In genomic region chr6:11543919-11544518, GRCh38 we compare ENCODE assay signal across 19 cellular contexts. TPM values are rescaled to one million over a fixed set of nuclear protein-coding genes. Genes with fewer than 3 reads are reported as not detected.
A peak's percentile ranks its signal among the peaks of the same experiment; 100 is the strongest.
DNase-seq lines count a peak whose midpoint lies in the region; ATAC-seq, FAIRE-seq and TF ChIP-seq lines count a peak whose summit lies in the region.
"Had no signal": no experiment of that assay in that cellular context is flagged by ENCODE, and none has a peak within 500 bp of the region (broad histone marks: within the 10 kb centered on the region; RNA-seq: fewer than 3 reads in every experiment).

No MANE protein-coding gene starts in this region.

- no peaks in the 10 kb centered on the region for H3K9me1 ChIP-seq in IMR-90 (ENCODE audit: insufficient read depth, low read length)
- no peaks in the 10 kb centered on the region for H3K9me1 ChIP-seq in K562 (ENCODE audit: control insufficient read depth, insufficient read depth, low read length)

- FAIRE-seq in GM12892 (lab: Jason Lieb, UNC) (peak; percentile 14), K562 (lab: Jason Lieb, UNC) (no peak)
- FAIRE-seq: GM12891 had no signal

- H4K20me1 ChIP-seq in IMR-90 (ENCODE audit: insufficient read depth, low read length) (no peaks in the 10 kb centered on the region), K562 (replicated peaks; ENCODE audit: control insufficient read depth, insufficient read depth, low read length) (no peaks in the 10 kb centered on the region), MM.1S (ENCODE audit: insufficient read depth, low read length) (no peaks in the 10 kb centered on the region)

- no peak overlapping the region for H3K27ac ChIP-seq in IMR-90 (ENCODE audit: insufficient read depth, low read length)
- H3K27ac ChIP-seq in K562 (ENCODE audit: extremely low read depth, low read depth, low read length): no peak overlapping the region
- no peak overlapping the region for H3K27ac ChIP-seq in right lobe of liver
- H3K27ac ChIP-seq in MM.1S (ENCODE audit: low read length): no peak overlapping the region

- intact Hi-C loops in IMR-90 (cut with micrococcal nuclease): no loop called here
- intact Hi-C loops in K562 (cut with micrococcal nuclease): no loop called here
- intact Hi-C loops in right lobe of liver (cut with DNase I): no loop called here

- no peak overlapping the region for H2BK15ac ChIP-seq in IMR-90 (ENCODE audit: low read depth, low read length)

- TF ChIP-seq POLR2A in GM12892 (IDR thresholded peaks at IDR 0.05; ENCODE audit: low read depth, low read length) (no peak), IMR-90 (IDR thresholded peaks at IDR 0.05; ENCODE audit: low read depth, low read length) (no peak), K562 (conservative IDR thresholded peaks at IDR 0.05) (no peak), right lobe of liver (IDR thresholded peaks at IDR 0.05) (no peak)

- no peak for ATAC-seq in IMR-90 (ENCODE audit: low read depth)
- ATAC-seq in K562: no peak
- ATAC-seq in right lobe of liver: peak in 3 of 4 donors; percentile 36 to 62 (median 44)
- ATAC-seq in GM21723 (IDR thresholded peaks at IDR 0.05; ENCODE audit: unreplicated experiment): no peak
- ATAC-seq: GM23338 had no signal

- no peak overlapping the region for H2AK9ac ChIP-seq in IMR-90 (replicated peaks; ENCODE audit: low read depth, low read length, poor library complexity)

- WGBS in IMR-90 (ENCODE audit: extremely low coverage in 2 of 2, insufficient read length in 1 of 2), 2 experiments: no CpG with 5 or more reads among the region's 4 CpGs
- WGBS in K562 (ENCODE audit: insufficient coverage, low coverage, missing lambda C conversion rate): 2% methylated on average over 4 of the region's 4 CpGs
- WGBS in right lobe of liver (ENCODE audit: insufficient coverage, low coverage, low lambda C conversion rate, missing lambda C conversion rate): 28% methylated on average over 4 of the region's 4 CpGs

- no peak for TF ChIP-seq RAD21 in IMR-90 (IDR thresholded peaks at IDR 0.05; ENCODE audit: low read length)
- no peak for TF ChIP-seq RAD21 in K562 (CRISPR knock-in tag; conservative IDR thresholded peaks at IDR 0.05 in 1 of 2, IDR thresholded peaks at IDR 0.05 in 1 of 2)

- no peak overlapping the region for H4K5ac ChIP-seq in IMR-90 (ENCODE audit: low read depth, low read length)

- H3K9me2 ChIP-seq in MM.1S (replicated peaks; ENCODE audit: insufficient read depth, low read length): no peaks in the 10 kb centered on the region

- TF ChIP-seq EP300 in K562 (IDR thresholded peaks at IDR 0.05; ENCODE audit: low read length): no peak

- H3K36me3 ChIP-seq in IMR-90 (ENCODE audit: control insufficient read depth, insufficient read depth, low read length) (no peaks in the 10 kb centered on the region), K562 (ENCODE audit: control insufficient read depth, insufficient read depth, low read length) (no peaks in the 10 kb centered on the region), right lobe of liver (no peaks in the 10 kb centered on the region), MM.1S (replicated peaks; ENCODE audit: insufficient read depth, low read length) (no peaks in the 10 kb centered on the region)
- H3K36me3 ChIP-seq: HAP-1 had no signal

- H3K18ac ChIP-seq in IMR-90 (ENCODE audit: low read depth, low read length): no peak overlapping the region

- no peak overlapping the region for H3K14ac ChIP-seq in IMR-90 (replicated peaks; ENCODE audit: low read depth, low read length)

- H3K79me2 ChIP-seq in K562 (ENCODE audit: control insufficient read depth, insufficient read depth, low read length) (no peaks in the 10 kb centered on the region), MM.1S (ENCODE audit: low read length) (no peaks in the 10 kb centered on the region)

- dilution Hi-C loops in IMR-90 (cut with HindIII; ENCODE audit: low sequenced_read_pairs, unreplicated experiment): no loop called here

- no peak overlapping the region for H3K56ac ChIP-seq in IMR-90 (ENCODE audit: extremely low read depth, insufficient read depth, low read length)

- no peak overlapping the region for H2BK120ac ChIP-seq in IMR-90 (ENCODE audit: low read depth, low read length)

- H3K23ac ChIP-seq in IMR-90 (ENCODE audit: low read depth, low read length): no peak overlapping the region

- no peak overlapping the region for H3K9ac ChIP-seq in IMR-90 (ENCODE audit: low read depth, low read length)
- no peak overlapping the region for H3K9ac ChIP-seq in K562 (ENCODE audit: insufficient read depth in 1 of 2, low read depth in 2 of 2, low read length in 2 of 2)
- no peak overlapping the region for H3K9ac ChIP-seq in MM.1S (ENCODE audit: low read length)

- H2AFZ ChIP-seq in IMR-90 (replicated peaks; ENCODE audit: low read length, poor library complexity) (no peak overlapping the region), K562 (ENCODE audit: low read depth, low read length) (no peak overlapping the region), MM.1S (ENCODE audit: low read length) (no peak overlapping the region)
- H2AFZ ChIP-seq: GM23338 had no signal

- no peak overlapping the region for H4K8ac ChIP-seq in IMR-90 (ENCODE audit: low read depth in 2 of 2, low read length in 2 of 2)

- H3K4me1 ChIP-seq in IMR-90 (ENCODE audit: control insufficient read depth, insufficient read depth, low read length): no peaks in the 10 kb centered on the region
- H3K4me1 ChIP-seq in K562 (replicated peaks in 1 of 2; ENCODE audit: control insufficient read depth in 2 of 2, insufficient read depth in 2 of 2, low read length in 2 of 2): no peaks in the 10 kb centered on the region
- H3K4me1 ChIP-seq in right lobe of liver: peaks cover 0 to 7% (median 0%) of the 10 kb centered on the region in 4 donors
- no peaks in the 10 kb centered on the region for H3K4me1 ChIP-seq in MM.1S (ENCODE audit: low read length)

- H3K9me3 ChIP-seq in IMR-90 (ENCODE audit: control insufficient read depth, insufficient read depth, low read length) (no peaks in the 10 kb centered on the region), K562 (replicated peaks; ENCODE audit: control insufficient read depth, insufficient read depth, low read depth, low read length) (no peaks in the 10 kb centered on the region), right lobe of liver (no peaks in the 10 kb centered on the region), MM.1S (replicated peaks; ENCODE audit: insufficient read depth, low read length) (no peaks in the 10 kb centered on the region)
- H3K9me3 ChIP-seq: HAP-1 had no signal

- TF ChIP-seq CTCF in IMR-90 (conservative IDR thresholded peaks at IDR 0.05; ENCODE audit: low read depth, low read length): no peak
- TF ChIP-seq CTCF in K562 (IDR thresholded peaks at IDR 0.05 in 2 of 3, conservative IDR thresholded peaks at IDR 0.05 in 1 of 3; ENCODE audit: insufficient read depth in 2 of 3, low read depth in 1 of 3, low read length in 3 of 3): no peak
- no peak for TF ChIP-seq CTCF in right lobe of liver (IDR thresholded peaks at IDR 0.05)
- TF ChIP-seq CTCF in MM.1S (IDR thresholded peaks at IDR 0.05; ENCODE audit: low read length): no peak

- DNase-seq in GM12892 (ENCODE audit: insufficient read length): no peak
- no peak for DNase-seq in IMR-90
- DNase-seq in K562 (ENCODE audit: extremely low read depth in 1 of 4, low spot score in 3 of 4): no peak
- DNase-seq in right lobe of liver: no peak
- DNase-seq in DMS114 treated with DMSO at 0.1 percent for 48 hours (lab: John Stamatoyannopoulos, UW; ENCODE audit: unreplicated experiment): no peak
- DNase-seq in MM.1S: no peak
- DNase-seq in activated T-cell treated with anti-CD3 and anti-CD28 coated beads, Interleukin-2, amount 50 U/mL, for 48 hours: no peak
- DNase-seq: 8988T; C1 segment of cervical spinal cord; Calu3; CD4-positive, alpha-beta memory T cell; COR-L47; DMS153; DND-41; HFFc6 had no signal

- H2BK20ac ChIP-seq in IMR-90 (ENCODE audit: low read depth, low read length): no peak overlapping the region

- no peak overlapping the region for H2AK5ac ChIP-seq in IMR-90 (ENCODE audit: low read depth, low read length)

- CTCF ChIA-PET in IMR-90 (lab: Yijun Ruan, JAX): no interaction called here
- CTCF ChIA-PET in K562 (lab: Yijun Ruan, JAX; ENCODE audit: low intra/inter-chr PET ratio): no interaction called here

- H3K4ac ChIP-seq in IMR-90 (ENCODE audit: low read depth, low read length): no peak overlapping the region

- H3K79me1 ChIP-seq in IMR-90 (ENCODE audit: low read depth in 1 of 2, low read length in 2 of 2): no peaks in the 10 kb centered on the region

- H2BK5ac ChIP-seq in IMR-90 (ENCODE audit: low read depth, low read length, poor library complexity, severe bottlenecking): no peak overlapping the region

- H3F3A ChIP-seq in MM.1S (ENCODE audit: insufficient read depth, low read length): 0 out of 2 replicates have a peak, but pooled peaks cover 3% of the 10 kb centered on the region

- in situ Hi-C loops in IMR-90 (cut with MboI; ENCODE audit: low sequenced_read_pairs) (no loop called here), K562 (cut with MboI) (no loop called here)

- no peak overlapping the region for H3K4me3 ChIP-seq in IMR-90 (ENCODE audit: insufficient read depth, low read depth, low read length)
- H3K4me3 ChIP-seq in K562: no peak overlapping the region
- H3K4me3 ChIP-seq in right lobe of liver: no peak overlapping the region
- no peak overlapping the region for H3K4me3 ChIP-seq in MM.1S (ENCODE audit: low read length)
- H3K4me3 ChIP-seq: GM23338, HAP-1 had no signal

- peaks cover 3% of the 10 kb centered on the region; the same call in 1 of the 2 replicates for H3K27me3 ChIP-seq in IMR-90 (ENCODE audit: control insufficient read depth, insufficient read depth, low read length)
- 0 out of 5 replicates have a peak, but pooled peaks cover 0 to 3% of the 10 kb centered on the region in 2 experiments for H3K27me3 ChIP-seq in K562 (ENCODE audit: control insufficient read depth in 2 of 2, insufficient read depth in 2 of 2, low read length in 2 of 2)
- no peaks in the 10 kb centered on the region for H3K27me3 ChIP-seq in right lobe of liver
- no peaks in the 10 kb centered on the region for H3K27me3 ChIP-seq in MM.1S (replicated peaks; ENCODE audit: insufficient read depth, low read length)

- POLR2A ChIA-PET in IMR-90 (lab: Charles Lee; ENCODE audit: unreplicated experiment): no interaction called here
- POLR2A ChIA-PET in K562 (lab: Yijun Ruan, JAX): no interaction called here

- no peak overlapping the region for H3K4me2 ChIP-seq in IMR-90 (ENCODE audit: low read depth, low read length)
- no peak overlapping the region for H3K4me2 ChIP-seq in K562 (ENCODE audit: insufficient read depth, low read length)
- H3K4me2 ChIP-seq in MM.1S (ENCODE audit: low read depth, low read length): no peak overlapping the region
- H3K4me2 ChIP-seq: GM23338 had no signal

- BruUV-seq in IMR-90 (replicated peaks; lab: Mats Ljungman, UMichigan) (no TSS peak), K562 (replicated peaks; lab: Mats Ljungman, UMichigan) (no TSS peak)

- H4K91ac ChIP-seq in IMR-90 (ENCODE audit: insufficient read depth, low read depth, low read length): no peak overlapping the region

RNA-seq across cellular contexts. Expression of gene TMEM170B, which starts 6.5 kb away (rescaled TPM):
- polyA plus RNA-seq in GM12892 (2012; ENCODE audit: missing spikeins): 5.6 TPM
- total RNA-seq in IMR-90 (2012; rRNA removed) (0.18 and 0.28 TPM in 2 replicates), K562 (2014; rRNA removed) (0.05 and 0.08 TPM in 2 replicates), K562 (2014; rRNA removed; fragmentation: Illumina TruSeq; extraction: Trizol) (0.07 and 0.10 TPM in 2 replicates), K562 (2015; rRNA removed; fragmentation: Illumina TruSeq; extraction: Trizol) (0.08 and 0.11 TPM in 2 replicates), K562 (2021) (0.07 and 0.13 TPM in 2 replicates), right lobe of liver (1 to 10 TPM; 3.6 to 6.7 (median 5.0) TPM)
- polyA plus RNA-seq in IMR-90 (2012; rRNA removed) (0.07 and 0.10 TPM in 2 replicates), K562 (2011; rRNA removed) (0.07 and 0.11 TPM in 2 replicates), K562 (2014; fragmentation: Illumina TruSeq; extraction: Trizol) (0.04 and 0.06 TPM in 2 replicates), K562 (2014; fragmentation: Nextera tagmentation; extraction: Ambion mirVana) (under 1 TPM; 0.03 to 0.10 TPM), K562 (2014; rRNA removed) (0.03 and 0.07 TPM in 2 replicates)
- polyA plus RNA-seq in IMR-90 (2012; cell fraction: cytosol; rRNA removed): 0.02 TPM in 1 of 2 replicates, not detected in the other
- 0.01 and 0.09 TPM in 2 replicates for polyA plus RNA-seq in IMR-90 (2012; cell fraction: nucleus; rRNA removed; ENCODE audit: low replicate concordance)
- 0.09 and 0.16 TPM in 2 replicates for total RNA-seq in K562 (2011; cell fraction: chromatin; rRNA removed; ENCODE audit: low replicate concordance)
- 0.13 TPM in 1 of 2 replicates, not detected in the other for total RNA-seq in K562 (2011; cell fraction: nucleolus; rRNA removed)
- 0.07 and 0.23 TPM in 2 replicates for total RNA-seq in K562 (2011; cell fraction: nucleoplasm; rRNA removed)
- polyA plus RNA-seq in K562 (2011; cell fraction: cytosol; rRNA removed): 0.01 and 0.04 TPM in 2 replicates
- 0.04 TPM in 2 replicates for polyA plus RNA-seq in K562 (2011; cell fraction: nucleus; rRNA removed)
- 0.12 and 0.13 TPM in 2 replicates for polyA plus RNA-seq in K562 (2012)
- polyA minus RNA-seq in K562 (2011; rRNA and poly(A)+ RNA removed): 0.30 and 0.49 TPM in 2 replicates
- polyA minus RNA-seq in K562 (2011; cell fraction: cytosol; rRNA and poly(A)+ RNA removed): not detected in 2 replicates
- 0.11 and 0.13 TPM in 2 replicates for polyA minus RNA-seq in K562 (2011; cell fraction: nucleus; rRNA and poly(A)+ RNA removed)

Comparison
In these comparisons a context has a peak if more than half of its experiments do, and no peak if none do; other contexts are left out.
1. ATAC-seq: peak in right lobe of liver (3 of 4); none in IMR-90 (single experiment), K562 (single experiment) and GM21723 (single experiment).